ENCODE assay signal across 14 cellular contexts in genomic region chr17:67487506-67487905, GRCh38.
DNase-seq lines count a peak whose midpoint lies in the region; ATAC-seq, FAIRE-seq and TF ChIP-seq lines count a peak whose summit lies in the region.
"Had no signal": no experiment of that assay in that cellular context is flagged by ENCODE, and none has a peak within 500 bp of the region (broad histone marks: within the 10 kb centered on the region; RNA-seq: fewer than 3 reads in every experiment).

No MANE protein-coding gene starts in this region.

- H3K4me2 ChIP-seq in HepG2 (ENCODE audit: low read depth, low read length): peak overlapping the region; percentile 13

- no peak for TF ChIP-seq EP300 in HepG2 (IDR thresholded peaks at IDR 0.05; ENCODE audit: low read depth in 2 of 2, low read length in 2 of 2)
- TF ChIP-seq EP300 in HepG2 (CRISPR knock-in tag; IDR thresholded peaks at IDR 0.05; ENCODE audit: borderline replicate concordance): no peak

- POLR2A ChIA-PET in HepG2 (lab: Yijun Ruan, JAX): no interaction called here
- POLR2A ChIA-PET in naive thymus-derived CD8-positive, alpha-beta T cell (lab: Charles Lee): interaction anchor here (1.0 to 1.5 kb wide), 4 partner anchors 29 to 109 kb away, joined by 3 to 7 read pairs (median 4); no protein-coding TSS in a partner anchor

- H3K27me3 ChIP-seq in HepG2 (ENCODE audit: control insufficient read depth in 1 of 2, insufficient read depth in 2 of 2, low read length in 2 of 2) (no peaks in the 10 kb centered on the region), right lobe of liver (no peaks in the 10 kb centered on the region)

- H3K9me3 ChIP-seq in HepG2 (ENCODE audit: low read length) (no peaks in the 10 kb centered on the region), right lobe of liver (no peaks in the 10 kb centered on the region)

- no peak for TF ChIP-seq RAD21 in HepG2 (CRISPR knock-in tag; IDR thresholded peaks at IDR 0.05)

- H3K9ac ChIP-seq in HepG2 (ENCODE audit: insufficient read depth, low read depth, low read length): no peak overlapping the region

- peaks cover 0 to 28% (median 6%) of the 10 kb centered on the region in 3 donors for H3K36me3 Mint-ChIP-seq in naive thymus-derived CD8-positive, alpha-beta T cell

- peak overlapping the region; percentile 66 to 90 (median 84) for H3K27ac Mint-ChIP-seq in naive thymus-derived CD8-positive, alpha-beta T cell

- H3K27ac ChIP-seq in HepG2 (ENCODE audit: extremely low read length, insufficient read depth, low read length) (no peak overlapping the region), right lobe of liver (no peak overlapping the region), caudate nucleus (ENCODE audit: low read depth, low read length) (peak overlapping the region; percentile 61)
- H3K27ac ChIP-seq: epithelial cell of prostate had no signal

- H4K20me1 ChIP-seq in HepG2 (ENCODE audit: insufficient read depth, low read length): no peaks in the 10 kb centered on the region

- ATAC-seq in HepG2 (no peak), right lobe of liver (no peak), GM21723 (IDR thresholded peaks at IDR 0.05; ENCODE audit: unreplicated experiment) (no peak), GM19035 (IDR thresholded peaks at IDR 0.05; ENCODE audit: unreplicated experiment) (no peak)
- no peak for ATAC-seq in naive thymus-derived CD8-positive, alpha-beta T cell

- BruUV-seq in HepG2 (replicated peaks; lab: Mats Ljungman, UMichigan): no TSS peak

- no peaks in the 10 kb centered on the region for H3K9me3 Mint-ChIP-seq in naive thymus-derived CD8-positive, alpha-beta T cell

- TF ChIP-seq CTCF in HepG2 (CRISPR knock-in tag; IDR thresholded peaks at IDR 0.05) (no peak), right lobe of liver (IDR thresholded peaks at IDR 0.05) (no peak)

- no peak overlapping the region for H2AFZ ChIP-seq in HepG2 (ENCODE audit: low read length)

- H3K4me1 Mint-ChIP-seq in naive thymus-derived CD8-positive, alpha-beta T cell: peaks cover 49 to 95% (median 87%) of the 10 kb centered on the region in 4 donors

- H3K27me3 Mint-ChIP-seq in naive thymus-derived CD8-positive, alpha-beta T cell: no peaks in the 10 kb centered on the region

- intact Hi-C loops in HepG2 (cut with micrococcal nuclease; ENCODE audit: unreplicated experiment): no loop called here
- intact Hi-C loops in right lobe of liver (cut with DNase I): no loop called here

- CTCF ChIA-PET in HepG2 (lab: Yijun Ruan, JAX; ENCODE audit: low intra/inter-chr PET ratio, low total read pairs): no interaction called here

- peak overlapping the region in 7 of 10 donors; percentile 4 to 49 (median 36) for H3K4me3 Mint-ChIP-seq in naive thymus-derived CD8-positive, alpha-beta T cell

- no peak overlapping the region for H3K4me3 ChIP-seq in HepG2 (replicated peaks in 1 of 3; ENCODE audit: insufficient read depth in 1 of 3, low read depth in 2 of 3, low read length in 3 of 3)
- no peak overlapping the region for H3K4me3 ChIP-seq in right lobe of liver

- H3K36me3 ChIP-seq in HepG2 (replicated peaks in 1 of 2; ENCODE audit: control insufficient read depth in 1 of 2, insufficient read depth in 2 of 2, low read length in 2 of 2) (no peaks in the 10 kb centered on the region), right lobe of liver (no peaks in the 10 kb centered on the region)

- TF ChIP-seq POLR2A in HepG2 (IDR thresholded peaks at IDR 0.05; ENCODE audit: insufficient read depth in 1 of 2, low read depth in 2 of 2, low read length in 2 of 2) (no peak), right lobe of liver (IDR thresholded peaks at IDR 0.05) (no peak)

- in situ Hi-C loops in HepG2 (cut with HindIII; ENCODE audit: extremely low pct_ligation_motif_present, low pct_unique_long_range_greater_than_20kb): no loop called here

- H3K4me1 ChIP-seq in HepG2 (ENCODE audit: insufficient read depth, low read length): peaks cover 17% of the 10 kb centered on the region
- H3K4me1 ChIP-seq in right lobe of liver: peaks cover 0 to 10% (median 0%) of the 10 kb centered on the region in 4 donors

- H3K79me2 ChIP-seq in HepG2 (ENCODE audit: insufficient read depth, low read length): no peaks in the 10 kb centered on the region

- no peak for FAIRE-seq in HepG2 (lab: Jason Lieb, UNC)
- FAIRE-seq: H1 had no signal

- DNase-seq in HepG2 (ENCODE audit: low spot score): no peak
- DNase-seq in right lobe of liver: no peak
- DNase-seq in caudate nucleus (lab: John Stamatoyannopoulos, UW): peak in 1 of 61 donors; percentile 5
- no peak for DNase-seq in naive thymus-derived CD8-positive, alpha-beta T cell
- DNase-seq in amniotic stem cell (lab: John Stamatoyannopoulos, UW): no peak
- no peak for DNase-seq in stimulated activated CD4-positive, alpha-beta T cell treated with anti-CD3 and anti-CD28 coated beads, Interleukin-4, amount 100 ng/mL, for 1 hour
- DNase-seq: activated CD4-positive, CD25-positive, alpha-beta regulatory T cell treated with anti-CD3 and anti-CD28 coated beads, Interleukin-2, amount 50 U/mL, for 72 hours; kidney glomerular epithelial cell; NCI-H1694; stimulated activated CD4-positive, alpha-beta T cell treated with anti-CD3 and anti-CD28 coated beads, Interleukin-2, amount 100 ng/mL, for 24 hours had no signal

- 57% methylated on average over 7 of the region's 7 CpGs for whole genome bisulfite sequencing in HepG2 (ENCODE audit: low lambda C conversion rate)
- 83% methylated on average over 6 of the region's 7 CpGs for WGBS in right lobe of liver (ENCODE audit: insufficient coverage, low coverage, low lambda C conversion rate, missing lambda C conversion rate)

TF ChIP-seq in HepG2, 621 proteins besides CTCF, POLR2A, EP300 and RAD21:
- no peak for TF ChIP-seq SRSF9 (IDR thresholded peaks at IDR 0.05; ENCODE audit: borderline replicate concordance, insufficient read depth, low read depth, low read length, poor library complexity, severe bottlenecking)
- TF ChIP-seq, protein P1, sequence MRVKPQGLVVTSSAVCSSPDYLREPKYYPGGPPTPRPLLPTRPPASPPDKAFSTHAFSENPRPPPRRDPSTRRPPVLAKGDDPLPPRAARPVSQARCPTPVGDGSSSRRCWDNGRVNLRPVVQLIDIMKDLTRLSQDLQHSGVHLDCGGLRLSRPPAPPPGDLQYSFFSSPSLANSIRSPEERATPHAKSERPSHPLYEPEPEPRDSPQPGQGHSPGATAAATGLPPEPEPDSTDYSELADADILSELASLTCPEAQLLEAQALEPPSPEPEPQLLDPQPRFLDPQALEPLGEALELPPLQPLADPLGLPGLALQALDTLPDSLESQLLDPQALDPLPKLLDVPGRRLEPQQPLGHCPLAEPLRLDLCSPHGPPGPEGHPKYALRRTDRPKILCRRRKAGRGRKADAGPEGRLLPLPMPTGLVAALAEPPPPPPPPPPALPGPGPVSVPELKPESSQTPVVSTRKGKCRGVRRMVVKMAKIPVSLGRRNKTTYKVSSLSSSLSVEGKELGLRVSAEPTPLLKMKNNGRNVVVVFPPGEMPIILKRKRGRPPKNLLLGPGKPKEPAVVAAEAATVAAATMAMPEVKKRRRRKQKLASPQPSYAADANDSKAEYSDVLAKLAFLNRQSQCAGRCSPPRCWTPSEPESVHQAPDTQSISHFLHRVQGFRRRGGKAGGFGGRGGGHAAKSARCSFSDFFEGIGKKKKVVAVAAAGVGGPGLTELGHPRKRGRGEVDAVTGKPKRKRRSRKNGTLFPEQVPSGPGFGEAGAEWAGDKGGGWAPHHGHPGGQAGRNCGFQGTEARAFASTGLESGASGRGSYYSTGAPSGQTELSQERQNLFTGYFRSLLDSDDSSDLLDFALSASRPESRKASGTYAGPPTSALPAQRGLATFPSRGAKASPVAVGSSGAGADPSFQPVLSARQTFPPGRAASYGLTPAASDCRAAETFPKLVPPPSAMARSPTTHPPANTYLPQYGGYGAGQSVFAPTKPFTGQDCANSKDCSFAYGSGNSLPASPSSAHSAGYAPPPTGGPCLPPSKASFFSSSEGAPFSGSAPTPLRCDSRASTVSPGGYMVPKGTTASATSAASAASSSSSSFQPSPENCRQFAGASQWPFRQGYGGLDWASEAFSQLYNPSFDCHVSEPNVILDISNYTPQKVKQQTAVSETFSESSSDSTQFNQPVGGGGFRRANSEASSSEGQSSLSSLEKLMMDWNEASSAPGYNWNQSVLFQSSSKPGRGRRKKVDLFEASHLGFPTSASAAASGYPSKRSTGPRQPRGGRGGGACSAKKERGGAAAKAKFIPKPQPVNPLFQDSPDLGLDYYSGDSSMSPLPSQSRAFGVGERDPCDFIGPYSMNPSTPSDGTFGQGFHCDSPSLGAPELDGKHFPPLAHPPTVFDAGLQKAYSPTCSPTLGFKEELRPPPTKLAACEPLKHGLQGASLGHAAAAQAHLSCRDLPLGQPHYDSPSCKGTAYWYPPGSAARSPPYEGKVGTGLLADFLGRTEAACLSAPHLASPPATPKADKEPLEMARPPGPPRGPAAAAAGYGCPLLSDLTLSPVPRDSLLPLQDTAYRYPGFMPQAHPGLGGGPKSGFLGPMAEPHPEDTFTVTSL (CRISPR knock-in tag; IDR thresholded peaks at IDR 0.05; ENCODE audit: borderline replicate concordance): no peak
- TF ChIP-seq ZNF24 (IDR thresholded peaks at IDR 0.05): no peak
- no peak for TF ChIP-seq AKAP8 (CRISPR knock-in tag; IDR thresholded peaks at IDR 0.05)
- TF ChIP-seq SRSF1 (optimal IDR thresholded peaks at IDR 0.05; ENCODE audit: low read depth, low read length): no peak
- TF ChIP-seq, protein P2, sequence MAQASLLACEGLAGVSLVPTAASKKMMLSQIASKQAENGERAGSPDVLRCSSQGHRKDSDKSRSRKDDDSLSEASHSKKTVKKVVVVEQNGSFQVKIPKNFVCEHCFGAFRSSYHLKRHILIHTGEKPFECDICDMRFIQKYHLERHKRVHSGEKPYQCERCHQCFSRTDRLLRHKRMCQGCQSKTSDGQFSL (CRISPR knock-in tag; IDR thresholded peaks at IDR 0.05): no peak
- TF ChIP-seq IKZF4 (CRISPR knock-in tag; IDR thresholded peaks at IDR 0.05; ENCODE audit: borderline replicate concordance, low read depth, not compliant biosample characterization): no peak
- no peak for TF ChIP-seq ZNF598 (CRISPR knock-in tag; IDR thresholded peaks at IDR 0.05; ENCODE audit: borderline replicate concordance)
